ENCODE assay signal across 39 cellular contexts in the genomic region with DNA sequence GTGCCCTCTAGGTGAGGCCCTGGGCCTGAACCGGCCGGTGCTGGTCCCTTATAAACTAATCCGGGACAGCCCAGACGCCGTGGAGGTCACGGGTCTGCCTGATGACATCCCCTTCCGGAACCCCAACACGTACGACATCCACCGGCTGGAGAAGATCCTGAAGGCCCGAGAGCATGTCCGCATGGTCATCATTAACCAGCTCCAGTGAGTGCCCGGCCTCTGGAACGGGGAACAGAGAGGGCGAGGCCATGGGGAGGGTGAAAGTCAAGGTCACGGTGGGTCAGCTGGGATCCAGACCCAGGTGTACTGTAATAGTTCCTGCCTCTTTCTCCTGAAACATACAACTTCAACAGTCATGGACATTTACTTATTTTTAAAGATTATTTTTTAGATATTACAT.
"Had no signal": no experiment of that assay in that cellular context is flagged by ENCODE, and none has a peak within 500 bp of the region (broad histone marks: within the 10 kb centered on the region; RNA-seq: fewer than 3 reads in every experiment).

No MANE protein-coding gene starts in this region.

- H3K4me1 Mint-ChIP-seq: activated CD4-positive, alpha-beta memory T cell treated with anti-CD3 and anti-CD28 coated beads, Interleukin-2, amount 10 ng/mL, durations not matched to agents 7 days and 5 days; activated CD4-positive, alpha-beta T cell treated with anti-CD3 and anti-CD28 coated beads for 36 hours; activated CD4-positive, alpha-beta T cell treated with anti-CD3 and anti-CD28 coated beads, Interleukin-2, amount 10 ng/mL, durations not matched to agents 7 days and 5 days; activated CD8-positive, alpha-beta memory T cell treated with anti-CD3 and anti-CD28 coated beads, Interleukin-2, amount 10 ng/mL, durations not matched to agents 7 days and 5 days; activated naive CD4-positive, alpha-beta T cell treated with anti-CD3 and anti-CD28 coated beads, Interleukin-2, amount 10 ng/mL, durations not matched to agents 7 days and 5 days; activated naive CD4-positive, alpha-beta T cell treated with anti-CD3 and anti-CD28 coated beads, Interleukin-2, amount 50 U/mL, for 24 hours; activated naive CD8-positive, alpha-beta T cell treated with anti-CD3 and anti-CD28 coated beads, Interleukin-2, amount 10 ng/mL, durations not matched to agents 7 days and 5 days; central memory CD8-positive, alpha-beta T cell had no signal

- DNase-seq: activated CD4-positive, alpha-beta memory T cell treated with anti-CD3 and anti-CD28 coated beads, Interleukin-2, amount 10 ng/mL, durations not matched to agents 7 days and 5 days; activated CD4-positive, alpha-beta T cell treated with anti-CD3 and anti-CD28 coated beads for 1 hour; activated CD4-positive, alpha-beta T cell treated with anti-CD3 and anti-CD28 coated beads for 36 hours; activated CD4-positive, alpha-beta T cell treated with anti-CD3 and anti-CD28 coated beads for 48 hours; activated CD4-positive, alpha-beta T cell treated with anti-CD3 and anti-CD28 coated beads, Interleukin-2, amount 10 ng/mL, durations not matched to agents 7 days and 5 days; activated CD4-positive, alpha-beta T cell treated with anti-CD3 and anti-CD28 coated beads, Interleukin-2, amount 50 U/mL, for 48 hours; activated CD4-positive, CD25-positive, alpha-beta regulatory T cell; activated CD8-positive, alpha-beta memory T cell treated with anti-CD3 and anti-CD28 coated beads for 24 hours; activated CD8-positive, alpha-beta memory T cell treated with anti-CD3 and anti-CD28 coated beads, Interleukin-2, amount 10 ng/mL, durations not matched to agents 7 days and 5 days; activated CD8-positive, alpha-beta memory T cell treated with anti-CD3 and anti-CD28 coated beads, Interleukin-2, amount 50 U/mL, for 48 hours; activated CD8-positive, alpha-beta T cell treated with anti-CD3 and anti-CD28 coated beads, Interleukin-2, amount 10 ng/mL, durations not matched to agents 7 days and 5 days; activated effector memory CD4-positive, alpha-beta T cell treated with Interleukin-2 at 50 U/mL for 16 hours; activated gamma-delta T cell; activated naive CD4-positive, alpha-beta T cell treated with anti-CD3 and anti-CD28 coated beads, Interleukin-2, amount 10 ng/mL, durations not matched to agents 7 days and 5 days; activated naive CD4-positive, alpha-beta T cell treated with Interleukin-2 at 50 U/mL for 16 hours; activated naive CD8-positive, alpha-beta T cell treated with anti-CD3 and anti-CD28 coated beads, Interleukin-2, amount 10 ng/mL, durations not matched to agents 7 days and 5 days; activated naive CD8-positive, alpha-beta T cell treated with anti-CD3 and anti-CD28 coated beads, Interleukin-2, amount 50 U/mL, for 24 hours; activated T-cell treated with anti-CD3 and anti-CD28 coated beads, Interleukin-2, amount 50 U/mL, for 24 hours; activated T-cell treated with anti-CD3 and anti-CD28 coated beads, Interleukin-2, amount 50 U/mL, for 48 hours; amygdala; anterior cingulate cortex; caudate nucleus; cerebellar nuclear complex; T-helper 1 cell; T-helper 2 cell; T-helper 9 cell had no signal

- H3K4me3 ChIP-seq: ascending aorta, cardiac muscle cell had no signal

- FAIRE-seq: bronchial epithelial cell, TTC549 had no signal

- ATAC-seq: activated CD4-positive, alpha-beta T cell treated with anti-CD3 and anti-CD28 coated beads for 36 hours; activated CD4-positive, CD25-positive, alpha-beta regulatory T cell treated with anti-CD3 and anti-CD28 coated beads, Interleukin-2, amount 50 U/mL, for 24 hours; activated CD8-positive, alpha-beta memory T cell treated with anti-CD3 and anti-CD28 coated beads, Interleukin-2, amount 10 ng/mL, durations not matched to agents 7 days and 5 days; activated CD8-positive, alpha-beta T cell treated with anti-CD3 and anti-CD28 coated beads, Interleukin-2, amount 10 ng/mL, durations not matched to agents 7 days and 5 days; activated naive CD8-positive, alpha-beta T cell treated with anti-CD3 and anti-CD28 coated beads, Interleukin-2, amount 50 U/mL, for 24 hours had no signal

- H3K4me3 Mint-ChIP-seq: activated CD4-positive, alpha-beta memory T cell treated with anti-CD3 and anti-CD28 coated beads, Interleukin-2, amount 10 ng/mL, durations not matched to agents 7 days and 5 days; activated CD4-positive, alpha-beta T cell treated with anti-CD3 and anti-CD28 coated beads for 36 hours; activated CD4-positive, alpha-beta T cell treated with anti-CD3 and anti-CD28 coated beads, Interleukin-2, amount 10 ng/mL, durations not matched to agents 7 days and 5 days; activated CD8-positive, alpha-beta memory T cell treated with anti-CD3 and anti-CD28 coated beads, Interleukin-2, amount 10 ng/mL, durations not matched to agents 7 days and 5 days; activated CD8-positive, alpha-beta T cell treated with anti-CD3 and anti-CD28 coated beads, Interleukin-2, amount 10 ng/mL, durations not matched to agents 7 days and 5 days; activated naive CD4-positive, alpha-beta T cell treated with anti-CD3 and anti-CD28 coated beads, Interleukin-2, amount 10 ng/mL, durations not matched to agents 7 days and 5 days; activated naive CD4-positive, alpha-beta T cell treated with anti-CD3 and anti-CD28 coated beads, Interleukin-2, amount 50 U/mL, for 24 hours; activated naive CD8-positive, alpha-beta T cell; activated naive CD8-positive, alpha-beta T cell treated with anti-CD3 and anti-CD28 coated beads, Interleukin-2, amount 10 ng/mL, durations not matched to agents 7 days and 5 days; activated naive CD8-positive, alpha-beta T cell treated with anti-CD3 and anti-CD28 coated beads, Interleukin-2, amount 50 U/mL, for 24 hours; activated T-cell treated with anti-CD3 and anti-CD28 coated beads, Interleukin-2, amount 50 U/mL, for 24 hours; brain; central memory CD8-positive, alpha-beta T cell; T-helper 1 cell treated with Interleukin-12 subunit alpha and Interleukin-12 subunit beta and Interleukin-4 antibody, amounts not matched to agents 30 μg/mL and 1 μg/mL, for 36 hours; T-helper 2 cell treated with Interferon-gamma antibody and Interleukin-4, amounts not matched to agents 5 μg/mL and 100 μg/mL, for 36 hours had no signal

- H3K27ac ChIP-seq: ascending aorta, cardiac muscle cell, VCaP had no signal

- H3K36me3 Mint-ChIP-seq: activated CD8-positive, alpha-beta memory T cell treated with anti-CD3 and anti-CD28 coated beads, Interleukin-2, amount 10 ng/mL, durations not matched to agents 7 days and 5 days; activated naive CD4-positive, alpha-beta T cell treated with anti-CD3 and anti-CD28 coated beads, Interleukin-2, amount 10 ng/mL, durations not matched to agents 7 days and 5 days; activated naive CD4-positive, alpha-beta T cell treated with anti-CD3 and anti-CD28 coated beads, Interleukin-2, amount 50 U/mL, for 24 hours; activated naive CD8-positive, alpha-beta T cell; activated naive CD8-positive, alpha-beta T cell treated with anti-CD3 and anti-CD28 coated beads, Interleukin-2, amount 10 ng/mL, durations not matched to agents 7 days and 5 days had no signal

- H3K27ac Mint-ChIP-seq: activated CD4-positive, alpha-beta memory T cell treated with anti-CD3 and anti-CD28 coated beads, Interleukin-2, amount 10 ng/mL, durations not matched to agents 7 days and 5 days; activated CD4-positive, alpha-beta T cell treated with anti-CD3 and anti-CD28 coated beads for 36 hours; activated CD4-positive, alpha-beta T cell treated with anti-CD3 and anti-CD28 coated beads, Interleukin-2, amount 10 ng/mL, durations not matched to agents 7 days and 5 days; activated CD8-positive, alpha-beta memory T cell treated with anti-CD3 and anti-CD28 coated beads, Interleukin-2, amount 10 ng/mL, durations not matched to agents 7 days and 5 days; activated CD8-positive, alpha-beta T cell treated with anti-CD3 and anti-CD28 coated beads, Interleukin-2, amount 10 ng/mL, durations not matched to agents 7 days and 5 days; activated naive CD4-positive, alpha-beta T cell treated with anti-CD3 and anti-CD28 coated beads, Interleukin-2, amount 10 ng/mL, durations not matched to agents 7 days and 5 days; activated naive CD4-positive, alpha-beta T cell treated with anti-CD3 and anti-CD28 coated beads, Interleukin-2, amount 50 U/mL, for 24 hours; activated naive CD8-positive, alpha-beta T cell; activated naive CD8-positive, alpha-beta T cell treated with anti-CD3 and anti-CD28 coated beads, Interleukin-2, amount 10 ng/mL, durations not matched to agents 7 days and 5 days; activated naive CD8-positive, alpha-beta T cell treated with anti-CD3 and anti-CD28 coated beads, Interleukin-2, amount 50 U/mL, for 24 hours; activated T-cell treated with anti-CD3 and anti-CD28 coated beads, Interleukin-2, amount 50 U/mL, for 24 hours; activated T-helper 2 cell treated with anti-CD3 and anti-CD28 coated beads, Interferon-gamma antibody, Interleukin-2, Interleukin-4, amounts not matched to agents 10 μg/mL and 5 μg/mL and 100 μg/mL, durations not matched to agents 14 hours and 24 hours and 36 hours; T-helper 1 cell treated with Interleukin-12 subunit alpha and Interleukin-12 subunit beta and Interleukin-4 antibody, amounts not matched to agents 30 μg/mL and 1 μg/mL, for 36 hours; T-helper 2 cell treated with Interferon-gamma antibody and Interleukin-4, amounts not matched to agents 5 μg/mL and 100 μg/mL, for 36 hours had no signal

- H3K9me3 Mint-ChIP-seq: activated CD4-positive, alpha-beta memory T cell treated with anti-CD3 and anti-CD28 coated beads, Interleukin-2, amount 10 ng/mL, durations not matched to agents 7 days and 5 days; activated CD4-positive, alpha-beta T cell treated with anti-CD3 and anti-CD28 coated beads, Interleukin-2, amount 10 ng/mL, durations not matched to agents 7 days and 5 days; activated naive CD4-positive, alpha-beta T cell treated with anti-CD3 and anti-CD28 coated beads, Interleukin-2, amount 10 ng/mL, durations not matched to agents 7 days and 5 days; activated naive CD4-positive, alpha-beta T cell treated with anti-CD3 and anti-CD28 coated beads, Interleukin-2, amount 50 U/mL, for 24 hours; activated naive CD8-positive, alpha-beta T cell treated with anti-CD3 and anti-CD28 coated beads, Interleukin-2, amount 10 ng/mL, durations not matched to agents 7 days and 5 days; activated naive CD8-positive, alpha-beta T cell treated with anti-CD3 and anti-CD28 coated beads, Interleukin-2, amount 50 U/mL, for 24 hours; activated T-cell treated with anti-CD3 and anti-CD28 coated beads, Interleukin-2, amount 50 U/mL, for 24 hours; activated T-helper 2 cell treated with anti-CD3 and anti-CD28 coated beads, Interferon-gamma antibody, Interleukin-2, Interleukin-4, amounts not matched to agents 10 μg/mL and 5 μg/mL and 100 μg/mL, durations not matched to agents 14 hours and 24 hours and 36 hours; brain; central memory CD8-positive, alpha-beta T cell; T-helper 1 cell treated with Interleukin-12 subunit alpha and Interleukin-12 subunit beta and Interleukin-4 antibody, amounts not matched to agents 30 μg/mL and 1 μg/mL, for 36 hours; T-helper 2 cell treated with Interferon-gamma antibody and Interleukin-4, amounts not matched to agents 5 μg/mL and 100 μg/mL, for 36 hours had no signal

- H3K9me3 ChIP-seq: ascending aorta had no signal

- H3K27me3 Mint-ChIP-seq: activated CD4-positive, alpha-beta memory T cell treated with anti-CD3 and anti-CD28 coated beads, Interleukin-2, amount 10 ng/mL, durations not matched to agents 7 days and 5 days; activated CD4-positive, alpha-beta T cell treated with anti-CD3 and anti-CD28 coated beads for 36 hours; activated CD4-positive, alpha-beta T cell treated with anti-CD3 and anti-CD28 coated beads, Interleukin-2, amount 10 ng/mL, durations not matched to agents 7 days and 5 days; activated CD8-positive, alpha-beta memory T cell treated with anti-CD3 and anti-CD28 coated beads, Interleukin-2, amount 10 ng/mL, durations not matched to agents 7 days and 5 days; activated naive CD4-positive, alpha-beta T cell treated with anti-CD3 and anti-CD28 coated beads, Interleukin-2, amount 10 ng/mL, durations not matched to agents 7 days and 5 days; activated naive CD4-positive, alpha-beta T cell treated with anti-CD3 and anti-CD28 coated beads, Interleukin-2, amount 50 U/mL, for 24 hours; activated naive CD8-positive, alpha-beta T cell; activated naive CD8-positive, alpha-beta T cell treated with anti-CD3 and anti-CD28 coated beads, Interleukin-2, amount 10 ng/mL, durations not matched to agents 7 days and 5 days; activated naive CD8-positive, alpha-beta T cell treated with anti-CD3 and anti-CD28 coated beads, Interleukin-2, amount 50 U/mL, for 24 hours; activated T-cell treated with anti-CD3 and anti-CD28 coated beads, Interleukin-2, amount 50 U/mL, for 24 hours; brain; central memory CD8-positive, alpha-beta T cell had no signal

- H3K27me3 ChIP-seq: ascending aorta, cardiac muscle cell had no signal
